In the genomic region with DNA sequence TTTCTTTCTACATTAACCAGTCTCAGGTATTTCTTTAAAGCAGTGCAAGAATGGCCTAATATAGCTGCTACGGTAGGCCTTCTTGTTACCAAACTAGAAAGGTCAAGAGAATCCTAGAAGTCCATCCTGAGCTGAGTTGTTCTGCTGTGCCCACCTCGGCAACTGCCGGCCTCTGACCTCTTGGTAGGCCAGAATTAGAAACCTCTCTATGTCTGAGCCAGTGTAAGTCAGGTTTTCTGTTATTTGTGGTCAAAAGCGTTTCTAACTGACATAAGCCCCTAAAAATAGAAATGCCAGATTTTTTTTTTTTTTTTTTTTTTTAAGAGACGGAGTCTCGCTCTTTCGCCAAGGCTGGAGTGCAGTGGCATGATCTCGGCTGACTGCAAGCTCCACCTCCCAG, we compare ENCODE assay signal across 25 cellular contexts. TPM values are rescaled to one million over a fixed set of nuclear protein-coding genes. Genes with fewer than 3 reads are reported as not detected.
DNase-seq lines count a peak whose midpoint lies in the region; ATAC-seq and TF ChIP-seq lines count a peak whose summit lies in the region.
"Had no signal": no experiment of that assay in that cellular context is flagged by ENCODE, and none has a peak within 500 bp of the region (broad histone marks: within the 10 kb centered on the region; RNA-seq: fewer than 3 reads in every experiment).

No MANE protein-coding gene starts in this region.

- no peaks in the 10 kb centered on the region for H3K9me3 ChIP-seq in neural progenitor cell (ENCODE audit: low read depth)
- H3K9me3 ChIP-seq in right atrium auricular region: no peaks in the 10 kb centered on the region
- no peaks in the 10 kb centered on the region for H3K9me3 ChIP-seq in SK-N-SH
- H3K9me3 ChIP-seq: left ventricle myocardium inferior, stomach, thyroid gland had no signal

- H3K4me2 ChIP-seq in neural progenitor cell: no peak overlapping the region
- H3K4me2 ChIP-seq in SK-N-SH: no peak overlapping the region
- H3K4me2 ChIP-seq: GM23338 had no signal

- H3K4me1 ChIP-seq in neural progenitor cell (no peaks in the 10 kb centered on the region), right atrium auricular region (peaks cover 0 to 6% of the 10 kb centered on the region in 2 donors), SK-N-SH (ENCODE audit: control insufficient read depth in 1 of 2, insufficient read depth in 2 of 2, low read depth in 1 of 2, low read length in 1 of 2) (peaks cover 0 to 15% of the 10 kb centered on the region in 2 experiments; a peak in 2 of 4 replicates)

- 96% methylated on average over 8 of the region's 8 CpGs for WGBS in SK-N-SH (ENCODE audit: low lambda C conversion rate)

- H3K36me3 Mint-ChIP-seq in neural progenitor cell: peaks cover 2% of the 10 kb centered on the region
- no peaks in the 10 kb centered on the region for H3K36me3 Mint-ChIP-seq in activated T-cell treated with anti-CD3 and anti-CD28 coated beads, Interleukin-2, amount 50 U/mL, for 24 hours (ENCODE audit: low read depth)
- H3K36me3 Mint-ChIP-seq: brain, mesothelial cell of epicardium had no signal

- no peak overlapping the region for H3K9ac ChIP-seq in neural progenitor cell
- no peak overlapping the region for H3K9ac ChIP-seq in SK-N-SH

- H2AFZ ChIP-seq in neural progenitor cell (replicated peaks) (no peak overlapping the region), SK-N-SH (ENCODE audit: low read depth) (no peak overlapping the region)
- H2AFZ ChIP-seq: GM23338 had no signal

- H3K27me3 ChIP-seq in neural progenitor cell (no peaks in the 10 kb centered on the region), right atrium auricular region (no peaks in the 10 kb centered on the region), SK-N-SH (ENCODE audit: insufficient read depth) (no peaks in the 10 kb centered on the region)
- H3K27me3 ChIP-seq: stomach, thyroid gland had no signal

- H3K4me1 Mint-ChIP-seq in neural progenitor cell: peaks cover 35% of the 10 kb centered on the region
- no peaks in the 10 kb centered on the region for H3K4me1 Mint-ChIP-seq in activated T-cell treated with anti-CD3 and anti-CD28 coated beads, Interleukin-2, amount 50 U/mL, for 24 hours (ENCODE audit: low read depth)
- H3K4me1 Mint-ChIP-seq: GM23338; naive thymus-derived CD8-positive, alpha-beta T cell had no signal

- TF ChIP-seq CTCF in astrocyte of the spinal cord (IDR thresholded peaks at IDR 0.05; ENCODE audit: low read depth, low read length): no peak
- TF ChIP-seq CTCF in neural progenitor cell (IDR thresholded peaks at IDR 0.05): no peak
- no peak for TF ChIP-seq CTCF in right atrium auricular region (IDR thresholded peaks at IDR 0.05)
- no peak for TF ChIP-seq CTCF in SK-N-SH (IDR thresholded peaks at IDR 0.05)

- ATAC-seq in GM18517 (IDR thresholded peaks at IDR 0.05; ENCODE audit: unreplicated experiment) (peak; percentile 83), HG02798 (IDR thresholded peaks at IDR 0.05; ENCODE audit: poor library complexity, unreplicated experiment) (peak; percentile 89)
- ATAC-seq: GM23338; naive thymus-derived CD8-positive, alpha-beta T cell had no signal

- peak overlapping the region; percentile 32 for H3K4me3 Mint-ChIP-seq in neural progenitor cell
- H3K4me3 Mint-ChIP-seq in activated T-cell treated with anti-CD3 and anti-CD28 coated beads, Interleukin-2, amount 50 U/mL, for 24 hours: no peak overlapping the region
- H3K4me3 Mint-ChIP-seq: GM23338; mesothelial cell of epicardium; naive thymus-derived CD8-positive, alpha-beta T cell had no signal

- H3K36me3 ChIP-seq in neural progenitor cell (no peaks in the 10 kb centered on the region), right atrium auricular region (no peaks in the 10 kb centered on the region), SK-N-SH (replicated peaks in 1 of 2; ENCODE audit: control insufficient read depth in 1 of 2, insufficient read depth in 2 of 2, low read length in 1 of 2) (no peaks in the 10 kb centered on the region)
- H3K36me3 ChIP-seq: left ventricle myocardium inferior, stomach, thyroid gland, WERI-Rb-1 had no signal

- H4K20me1 ChIP-seq in neural progenitor cell (ENCODE audit: low read depth) (no peaks in the 10 kb centered on the region), SK-N-SH (ENCODE audit: insufficient read depth) (no peaks in the 10 kb centered on the region)

- TF ChIP-seq RAD21 in SK-N-SH (IDR thresholded peaks at IDR 0.05; ENCODE audit: low read length): no peak

- no peak overlapping the region for H3K4me3 ChIP-seq in astrocyte of the spinal cord (ENCODE audit: low read depth, low read length)
- no peak overlapping the region for H3K4me3 ChIP-seq in neural progenitor cell
- no peak overlapping the region for H3K4me3 ChIP-seq in right atrium auricular region
- H3K4me3 ChIP-seq in SK-N-SH (ENCODE audit: low read depth in 2 of 2, low read length in 1 of 2): no peak overlapping the region
- H3K4me3 ChIP-seq: GM23338, left ventricle myocardium inferior, skin epidermis, stomach, thyroid gland had no signal

- no peak for TF ChIP-seq EP300 in SK-N-SH (IDR thresholded peaks at IDR 0.05; ENCODE audit: borderline replicate concordance in 1 of 2, low read depth in 1 of 2, low read length in 1 of 2)

- DNase-seq in astrocyte of the spinal cord (ENCODE audit: low read depth, low spot score) (peak; percentile 8), neural progenitor cell (ENCODE audit: low spot score) (no peak), right atrium auricular region (ENCODE audit: low spot score) (no peak), SK-N-SH (no peak)
- no peak for DNase-seq in activated T-cell treated with anti-CD3 and anti-CD28 coated beads, Interleukin-2, amount 50 U/mL, for 24 hours
- DNase-seq: activated CD4-positive, alpha-beta T cell treated with anti-CD3 and anti-CD28 coated beads for 48 hours; activated CD8-positive, alpha-beta memory T cell treated with anti-CD3 and anti-CD28 coated beads for 24 hours; activated gamma-delta T cell treated with Interleukin-2 at 50 U/mL for 16 hours; DMS153; islet precursor cell; KBM-7; left ventricle myocardium inferior; naive thymus-derived CD8-positive, alpha-beta T cell; NCI-H1436 treated with DMSO at 0.1 percent for 48 hours; NCI-H510A; Right ventricle myocardium superior; stomach; thyroid gland; WERI-Rb-1 had no signal

- H3K27ac Mint-ChIP-seq in neural progenitor cell: no peak overlapping the region
- no peak overlapping the region for H3K27ac Mint-ChIP-seq in activated T-cell treated with anti-CD3 and anti-CD28 coated beads, Interleukin-2, amount 50 U/mL, for 24 hours
- H3K27ac Mint-ChIP-seq: GM23338; mesothelial cell of epicardium; naive thymus-derived CD8-positive, alpha-beta T cell had no signal

- CTCF ChIA-PET in SK-N-SH (lab: Yijun Ruan, JAX): interaction anchor here (1.7 kb wide), 1 partner anchor 41 kb away, joined by 5 read pairs; no protein-coding TSS in a partner anchor

- POLR2A ChIA-PET in SK-N-SH (lab: Yijun Ruan, JAX): interaction anchor here (0.6 kb wide), 1 partner anchor 15 kb away, joined by 3 read pairs; no protein-coding TSS in a partner anchor

- peaks cover 5% of the 10 kb centered on the region for H3F3A ChIP-seq in neural progenitor cell (ENCODE audit: low read depth)
- H3F3A ChIP-seq in SK-N-SH (replicated peaks; ENCODE audit: insufficient read depth): peaks cover 20% of the 10 kb centered on the region

- no peak overlapping the region for H3K27ac ChIP-seq in neural progenitor cell
- H3K27ac ChIP-seq in right atrium auricular region: no peak overlapping the region
- H3K27ac ChIP-seq in SK-N-SH (ENCODE audit: low read depth in 2 of 2, low read length in 1 of 2): no peak overlapping the region
- H3K27ac ChIP-seq: skin epidermis, stomach, thyroid gland, WERI-Rb-1 had no signal

- no peaks in the 10 kb centered on the region for H3K9me2 ChIP-seq in SK-N-SH

- in situ Hi-C loops in astrocyte of the spinal cord (cut with HindIII; ENCODE audit: low sequenced_read_pairs): no loop called here

- peaks cover 8% of the 10 kb centered on the region for H3K27me3 Mint-ChIP-seq in neural progenitor cell (ENCODE audit: insufficient read depth, low read depth)
- H3K27me3 Mint-ChIP-seq in activated T-cell treated with anti-CD3 and anti-CD28 coated beads, Interleukin-2, amount 50 U/mL, for 24 hours: peaks cover 9% of the 10 kb centered on the region

- H3K79me2 ChIP-seq in neural progenitor cell (ENCODE audit: low read depth) (no peaks in the 10 kb centered on the region), SK-N-SH (ENCODE audit: insufficient read depth) (no peaks in the 10 kb centered on the region)

- H3K9me3 Mint-ChIP-seq in neural progenitor cell: no peaks in the 10 kb centered on the region
- H3K9me3 Mint-ChIP-seq in activated T-cell treated with anti-CD3 and anti-CD28 coated beads, Interleukin-2, amount 50 U/mL, for 24 hours: no peaks in the 10 kb centered on the region
- H3K9me3 Mint-ChIP-seq: brain; GM23338; naive thymus-derived CD8-positive, alpha-beta T cell had no signal

TF ChIP-seq in SK-N-SH, 30 proteins besides CTCF, POLR2A, EP300 and RAD21 (continues in another document):
- TF ChIP-seq FOXJ3 (CRISPR knock-in tag; IDR thresholded peaks at IDR 0.05): no peak
- TF ChIP-seq, protein P1, sequence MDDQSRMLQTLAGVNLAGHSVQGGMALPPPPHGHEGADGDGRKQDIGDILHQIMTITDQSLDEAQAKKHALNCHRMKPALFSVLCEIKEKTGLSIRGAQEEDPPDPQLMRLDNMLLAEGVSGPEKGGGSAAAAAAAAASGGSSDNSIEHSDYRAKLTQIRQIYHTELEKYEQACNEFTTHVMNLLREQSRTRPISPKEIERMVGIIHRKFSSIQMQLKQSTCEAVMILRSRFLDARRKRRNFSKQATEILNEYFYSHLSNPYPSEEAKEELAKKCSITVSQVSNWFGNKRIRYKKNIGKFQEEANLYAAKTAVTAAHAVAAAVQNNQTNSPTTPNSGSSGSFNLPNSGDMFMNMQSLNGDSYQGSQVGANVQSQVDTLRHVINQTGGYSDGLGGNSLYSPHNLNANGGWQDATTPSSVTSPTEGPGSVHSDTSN (IDR thresholded peaks at IDR 0.05): no peak
- TF ChIP-seq MXI1 (IDR thresholded peaks at IDR 0.05; ENCODE audit: low read depth, low read length): no peak

RNA-seq across cellular contexts. Expression of a gene that starts 43.1 kb away (rescaled TPM):
- total RNA-seq in neural progenitor cell (ENCODE audit: low replicate concordance) (0.06 and 0.11 TPM in 2 replicates), right atrium auricular region (not detected)
- polyA plus RNA-seq in SK-N-SH (2012; rRNA removed): 0.05 and 0.06 TPM in 2 replicates
- 0.01 and 0.04 TPM in 2 replicates for polyA plus RNA-seq in SK-N-SH (2012; cell fraction: cytosol; rRNA removed)
- polyA plus RNA-seq in SK-N-SH (2012; cell fraction: nucleus; rRNA removed): 0.05 and 0.08 TPM in 2 replicates
- total RNA-seq: left ventricle myocardium inferior; naive thymus-derived CD8-positive, alpha-beta T cell; Right ventricle myocardium superior had no signal
- polyA plus RNA-seq: naive thymus-derived CD8-positive, alpha-beta T cell had no signal
